In the genomic region with DNA sequence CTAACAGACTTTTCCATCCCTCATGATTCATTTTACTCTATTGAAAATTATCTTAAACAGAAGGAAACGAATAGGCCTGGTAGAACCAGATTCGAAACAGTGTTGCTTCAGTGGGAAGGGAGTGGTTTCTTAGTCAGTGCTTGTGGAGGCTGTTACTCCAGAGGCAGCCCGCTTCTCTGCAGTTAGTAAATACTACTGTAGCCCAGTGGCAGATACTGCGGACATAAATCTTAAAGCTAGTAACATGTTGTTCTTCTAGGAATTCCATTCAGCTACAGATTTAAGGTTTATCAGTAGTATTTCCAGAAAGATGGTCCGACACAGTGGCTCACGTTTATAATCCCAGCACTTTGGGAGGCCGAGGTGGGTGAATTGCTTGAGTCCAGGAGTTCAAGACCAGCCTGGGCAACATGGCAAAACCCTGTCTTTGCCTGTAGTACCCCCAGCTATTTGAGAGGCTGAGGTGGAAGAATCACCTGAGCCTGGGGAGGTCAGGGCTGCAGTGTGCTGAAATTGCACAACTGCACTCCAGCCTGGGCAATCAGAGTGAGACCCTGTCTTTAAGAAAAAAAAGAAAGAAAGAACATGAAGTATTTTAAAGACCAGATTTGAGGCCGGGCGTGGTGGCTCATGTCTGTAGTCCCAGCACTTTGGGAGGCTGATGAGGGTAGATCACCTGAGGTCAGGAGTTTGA, we compare ENCODE assay signal across 13 cellular contexts. TPM values are rescaled to one million over a fixed set of nuclear protein-coding genes. Genes with fewer than 3 reads are reported as not detected.
DNase-seq lines count a peak whose midpoint lies in the region; ATAC-seq, FAIRE-seq and TF ChIP-seq lines count a peak whose summit lies in the region.
"Had no signal": no experiment of that assay in that cellular context is flagged by ENCODE, and none has a peak within 500 bp of the region (broad histone marks: within the 10 kb centered on the region; RNA-seq: fewer than 3 reads in every experiment).

No MANE protein-coding gene starts in this region.

- H2AFZ ChIP-seq in keratinocyte (ENCODE audit: control insufficient read depth, low read length), result no peak overlapping the region
- no peak overlapping the region for H2AFZ ChIP-seq in GM23338

- H3K4me3 Mint-ChIP-seq in stimulated activated naive B cell treated with anti-CD40 and anti-IgM and Interleukin-4, amounts not matched to agents 10 μg/mL and 1 μg/mL and 100 μg/mL, for 72 hours, result no peak overlapping the region
- no peak overlapping the region for H3K4me3 Mint-ChIP-seq in GM23338

- H3K27ac ChIP-seq in keratinocyte (ENCODE audit: control insufficient read depth, insufficient read depth, low read length) (peak overlapping the region; percentile 90), GM23338 (ENCODE audit: low read depth) (no peak overlapping the region; the same call in 1 of the 2 replicates)

- FAIRE-seq in keratinocyte (lab: Jason Lieb, UNC), result peak; percentile 73

- H3K4me2 ChIP-seq in keratinocyte (ENCODE audit: control insufficient read depth, extremely low read depth, insufficient read depth, low read depth, low read length) (peak overlapping the region; percentile 62), GM23338 (no peak overlapping the region)

- H3K36me3 ChIP-seq in keratinocyte (ENCODE audit: control insufficient read depth in 2 of 2, extremely low read depth in 1 of 2, insufficient read depth in 2 of 2, low read length in 2 of 2) (peaks cover 0 to under 1% of the 10 kb centered on the region in 2 experiments), GM23338 (ENCODE audit: insufficient read depth) (no peaks in the 10 kb centered on the region)

- H3F3A ChIP-seq in GM23338 (replicated peaks; ENCODE audit: low read depth), result no peaks in the 10 kb centered on the region

- H3K9me2 ChIP-seq in GM23338 (ENCODE audit: insufficient read depth), result no peaks in the 10 kb centered on the region

- H3K4me3 ChIP-seq in keratinocyte (ENCODE audit: control insufficient read depth in 2 of 3, extremely low read depth in 1 of 3, insufficient read depth in 2 of 3, low read depth in 1 of 3, low read length in 3 of 3) (no peak overlapping the region), GM23338 (no peak overlapping the region)
- H3K4me3 ChIP-seq: body of pancreas, lung had no signal

- peak overlapping the region; percentile 61 for H3K9ac ChIP-seq in keratinocyte (ENCODE audit: control insufficient read depth, extremely low read depth, insufficient read depth, low read length)

- no peaks in the 10 kb centered on the region for H3K27me3 Mint-ChIP-seq in stimulated activated naive B cell treated with anti-CD40 and anti-IgM and Interleukin-4, amounts not matched to agents 10 μg/mL and 1 μg/mL and 100 μg/mL, for 72 hours
- peaks cover 4% of the 10 kb centered on the region for H3K27me3 Mint-ChIP-seq in GM23338 (ENCODE audit: insufficient read depth, low read depth, poor library complexity)

- no peak for TF ChIP-seq CTCF in keratinocyte (optimal IDR thresholded peaks at IDR 0.05 in 1 of 3, IDR thresholded peaks at IDR 0.05 in 1 of 3, conservative IDR thresholded peaks at IDR 0.05 in 1 of 3; ENCODE audit: extremely low read depth in 1 of 3, insufficient read depth in 2 of 3, low read length in 3 of 3)
- no peak for TF ChIP-seq CTCF in GM23338 (conservative IDR thresholded peaks at IDR 0.05; ENCODE audit: low read depth in 2 of 2)

- peaks cover 30 to 63% of the 10 kb centered on the region in 2 donors for H3K4me1 Mint-ChIP-seq in stimulated activated naive B cell treated with anti-CD40 and anti-IgM and Interleukin-4, amounts not matched to agents 10 μg/mL and 1 μg/mL and 100 μg/mL, for 72 hours
- peaks cover 18% of the 10 kb centered on the region for H3K4me1 Mint-ChIP-seq in GM23338

- no peaks in the 10 kb centered on the region for H3K9me3 ChIP-seq in keratinocyte (ENCODE audit: control insufficient read depth, low read depth, low read length)
- H3K9me3 ChIP-seq: body of pancreas had no signal

- ATAC-seq in stimulated activated naive B cell treated with anti-CD40 and anti-IgM and Interleukin-4, amounts not matched to agents 10 μg/mL and 1 μg/mL and 100 μg/mL, for 72 hours (replicated peaks), result no peak
- ATAC-seq in GM23338, result no peak
- no peak for ATAC-seq in GM18517 (IDR thresholded peaks at IDR 0.05; ENCODE audit: unreplicated experiment)
- ATAC-seq: body of pancreas had no signal

- peaks cover 9 to 30% of the 10 kb centered on the region in 2 donors for H3K36me3 Mint-ChIP-seq in stimulated activated naive B cell treated with anti-CD40 and anti-IgM and Interleukin-4, amounts not matched to agents 10 μg/mL and 1 μg/mL and 100 μg/mL, for 72 hours
- H3K36me3 Mint-ChIP-seq in GM23338 (ENCODE audit: low read depth), result peaks cover 4% of the 10 kb centered on the region; the same call in 2 of the 3 replicates

- H3K79me2 ChIP-seq in keratinocyte (ENCODE audit: control insufficient read depth, insufficient read depth, low read length), result peaks cover 74% of the 10 kb centered on the region
- H3K79me2 ChIP-seq in GM23338 (replicated peaks; ENCODE audit: insufficient read depth), result peaks cover 92% of the 10 kb centered on the region

- H3K27ac Mint-ChIP-seq in stimulated activated naive B cell treated with anti-CD40 and anti-IgM and Interleukin-4, amounts not matched to agents 10 μg/mL and 1 μg/mL and 100 μg/mL, for 72 hours, result peak overlapping the region; percentile 81
- H3K27ac Mint-ChIP-seq in GM23338, result no peak overlapping the region

- H3K27me3 ChIP-seq in keratinocyte (ENCODE audit: control insufficient read depth, extremely low read depth, insufficient read depth, low read length) (no peaks in the 10 kb centered on the region), GM23338 (ENCODE audit: insufficient read depth) (no peaks in the 10 kb centered on the region)
- H3K27me3 ChIP-seq: body of pancreas had no signal

- H3K9me3 Mint-ChIP-seq in stimulated activated naive B cell treated with anti-CD40 and anti-IgM and Interleukin-4, amounts not matched to agents 10 μg/mL and 1 μg/mL and 100 μg/mL, for 72 hours, result peaks cover 0 to 3% of the 10 kb centered on the region in 2 donors
- H3K9me3 Mint-ChIP-seq in GM23338, result no peaks in the 10 kb centered on the region; the same call in 2 of the 3 replicates

- dilution Hi-C loops in keratinocyte (cut with MboI; ENCODE audit: extremely low pct_ligation_motif_present, low sequenced_read_pairs), result no loop called here

- H3K9me1 ChIP-seq in keratinocyte (ENCODE audit: control insufficient read depth, extremely low read depth, insufficient read depth, low read length), result no peaks in the 10 kb centered on the region

- H4K20me1 ChIP-seq in keratinocyte (ENCODE audit: control insufficient read depth, extremely low read depth, insufficient read depth, low read length) (no peaks in the 10 kb centered on the region), GM23338 (replicated peaks; ENCODE audit: insufficient read depth) (0 out of 2 replicates have a peak, but pooled peaks cover 4% of the 10 kb centered on the region)

- DNase-seq in NCI-H226, result peak; percentile 80
- peak; percentile 97 for DNase-seq in amniotic epithelial cell (ENCODE audit: low read depth)
- DNase-seq in keratinocyte (ENCODE audit: low read depth, low spot score), result no peak
- DNase-seq in stimulated activated naive B cell treated with anti-CD40 and anti-IgM and Interleukin-4, amounts not matched to agents 10 μg/mL and 1 μg/mL and 100 μg/mL, for 72 hours, result no peak
- DNase-seq in NCI-H1694 treated with DMSO at 0.1 percent for 48 hours (lab: John Stamatoyannopoulos, UW), result no peak
- no peak for DNase-seq in GM23338 (ENCODE audit: low spot score)
- no peak for DNase-seq in NCI-H146 treated with DMSO at 0.1 percent for 48 hours (lab: John Stamatoyannopoulos, UW; ENCODE audit: unreplicated experiment)
- DNase-seq: DMS153, NCI-H1436, retina had no signal

- H3K4me1 ChIP-seq in keratinocyte (ENCODE audit: control insufficient read depth, extremely low read depth, insufficient read depth, low read length), result peaks cover 48% of the 10 kb centered on the region
- H3K4me1 ChIP-seq in GM23338 (ENCODE audit: insufficient read depth), result peaks cover 28% of the 10 kb centered on the region

RNA-seq across cellular contexts. Expression of gene DIP2B, which starts 45.9 kb away (rescaled TPM):
- polyA plus RNA-seq in keratinocyte (29.7 to 30.2 TPM (median 30.2 TPM) in 3 replicates), GM23338 (2016; fragmentation: Nextera tagmentation; extraction: Ambion mirVana) (8.0 and 8.9 TPM in 2 replicates)
- polyA plus RNA-seq in keratinocyte (2011; ENCODE audit: low read depth), result 9.5 TPM
- polyA plus RNA-seq in keratinocyte (2011; cell fraction: cytosol; rRNA removed), result 17.2 and 28.4 TPM in 2 replicates
- 43.5 and 49.3 TPM in 2 replicates for polyA plus RNA-seq in keratinocyte (2011; cell fraction: nucleus; rRNA removed)
- polyA plus RNA-seq in keratinocyte (2012; ENCODE audit: low replicate concordance), result 18.2 and 20.6 TPM in 2 replicates
- polyA minus RNA-seq in keratinocyte, result 79.5 to 84.6 TPM (median 80.3 TPM) in 3 replicates
- 38.6 TPM for polyA minus RNA-seq in keratinocyte (2011; cell fraction: cytosol; rRNA and poly(A)+ RNA removed)
- 71.1 and 114 TPM in 2 replicates for polyA minus RNA-seq in keratinocyte (2011; cell fraction: nucleus; rRNA and poly(A)+ RNA removed)
- total RNA-seq in GM23338 (2014; rRNA removed; shearing (Covaris generic)), result 35.0 and 36.4 TPM in 2 replicates

Comparison
In these comparisons a context has a peak if more than half of its experiments do, and no peak if none do; other contexts are left out.
1. DNase-seq: peak in NCI-H226 (single experiment) and amniotic epithelial cell (single experiment); none in keratinocyte (single experiment), stimulated activated naive B cell treated with anti-CD40 and anti-IgM and Interleukin-4, amounts not matched to agents 10 μg/mL and 1 μg/mL and 100 μg/mL, for 72 hours (single experiment), NCI-H1694 treated with DMSO at 0.1 percent for 48 hours (single experiment), GM23338 (single experiment) and NCI-H146 treated with DMSO at 0.1 percent for 48 hours (single experiment).